10 cellular contexts compared by ENCODE assay signal in genomic region chr9:106284300-106284699, GRCh38.
DNase-seq lines count a peak whose midpoint lies in the region; ATAC-seq and TF ChIP-seq lines count a peak whose summit lies in the region.
"Had no signal": no experiment of that assay in that cellular context is flagged by ENCODE, and none has a peak within 500 bp of the region (broad histone marks: within the 10 kb centered on the region; RNA-seq: fewer than 3 reads in every experiment).

No MANE protein-coding gene starts in this region.

- CTCF ChIA-PET in CD4-positive, alpha-beta T cell (lab: Charles Lee), result no interaction called here

- no peak overlapping the region for H3K4me3 Mint-ChIP-seq in osteocyte (ENCODE audit: unreplicated experiment)
- no peak overlapping the region for H3K4me3 Mint-ChIP-seq in CD4-positive, alpha-beta T cell

- no peaks in the 10 kb centered on the region for H3K36me3 Mint-ChIP-seq in osteocyte (ENCODE audit: unreplicated experiment)
- H3K36me3 Mint-ChIP-seq in CD4-positive, alpha-beta T cell (ENCODE audit: low read depth), result no peaks in the 10 kb centered on the region

- intact Hi-C loops in CD4-positive, alpha-beta T cell (cut with DNase I, micrococcal nuclease), result no loop called here

- H3K9me3 ChIP-seq in CD4-positive, alpha-beta T cell (ENCODE audit: control insufficient read depth, low read length), result no peaks in the 10 kb centered on the region

- H3K27ac ChIP-seq in CD4-positive, alpha-beta T cell (ENCODE audit: low read depth, low read length), result no peak overlapping the region

- no peak for ATAC-seq in CD4-positive, alpha-beta T cell (ENCODE audit: poor library complexity)
- ATAC-seq in HG02642 (IDR thresholded peaks at IDR 0.05; ENCODE audit: poor library complexity, unreplicated experiment), result no peak

- POLR2A ChIA-PET in CD4-positive, alpha-beta T cell (lab: Charles Lee), result interaction anchor here (0.5 kb wide), 1 partner anchor 1675 kb away, joined by 3 read pairs; no protein-coding TSS in a partner anchor

- DNase-seq in NCI-H1105 treated with DMSO at 0.1 percent for 48 hours (lab: John Stamatoyannopoulos, UW) (peak; percentile 31), NCI-H1105 (lab: John Stamatoyannopoulos, UW) (no peak), NCI-H524 (lab: John Stamatoyannopoulos, UW) (peak; percentile 75 to 84), fibroblast of villous mesenchyme (ENCODE audit: low read depth) (no peak), osteocyte (ENCODE audit: extremely low spot score, unreplicated experiment) (no peak), NCI-H2107 treated with DMSO at 0.1 percent for 48 hours (lab: John Stamatoyannopoulos, UW; ENCODE audit: unreplicated experiment) (no peak)
- no peak for DNase-seq in CD4-positive, alpha-beta T cell
- DNase-seq: erythroblast, GDM1 had no signal

- peaks cover 10% of the 10 kb centered on the region for H3K4me1 Mint-ChIP-seq in osteocyte (ENCODE audit: unreplicated experiment)
- H3K4me1 Mint-ChIP-seq in CD4-positive, alpha-beta T cell (ENCODE audit: low read depth), result no peaks in the 10 kb centered on the region

- peaks cover 12% of the 10 kb centered on the region for H3K27me3 Mint-ChIP-seq in osteocyte (ENCODE audit: unreplicated experiment)
- H3K27me3 Mint-ChIP-seq in CD4-positive, alpha-beta T cell, result no peaks in the 10 kb centered on the region

- H3K27me3 ChIP-seq in CD4-positive, alpha-beta T cell (ENCODE audit: control insufficient read depth, insufficient read depth, low read length), result no peaks in the 10 kb centered on the region

- TF ChIP-seq CTCF in fibroblast of villous mesenchyme (IDR thresholded peaks at IDR 0.05; ENCODE audit: insufficient read depth, low read depth, low read length), result peak; percentile 28
- TF ChIP-seq CTCF in osteocyte (IDR thresholded peaks at IDR 0.05), result peak; percentile 34
- TF ChIP-seq CTCF in CD4-positive, alpha-beta T cell (IDR thresholded peaks at IDR 0.05), result no peak

- H3K9me3 Mint-ChIP-seq in osteocyte (ENCODE audit: unreplicated experiment), result peaks cover 7% of the 10 kb centered on the region
- H3K9me3 Mint-ChIP-seq in CD4-positive, alpha-beta T cell, result peaks cover 5% of the 10 kb centered on the region

- H3K4me3 ChIP-seq in fibroblast of villous mesenchyme (ENCODE audit: low read depth, low read length), result no peak overlapping the region

- H3K27ac Mint-ChIP-seq in osteocyte (ENCODE audit: unreplicated experiment), result no peak overlapping the region
- no peak overlapping the region for H3K27ac Mint-ChIP-seq in CD4-positive, alpha-beta T cell

Comparison
In these comparisons a context has a peak if more than half of its experiments do, and no peak if none do; other contexts are left out.
1. DNase-seq: peak in NCI-H1105 treated with DMSO at 0.1 percent for 48 hours (single experiment) and NCI-H524 (2 of 2); none in NCI-H1105 (single experiment), fibroblast of villous mesenchyme (single experiment), osteocyte (single experiment), NCI-H2107 treated with DMSO at 0.1 percent for 48 hours (single experiment) and CD4-positive, alpha-beta T cell (0 of 10).